ENCODE assay signal across 19 cellular contexts in the genomic region with DNA sequence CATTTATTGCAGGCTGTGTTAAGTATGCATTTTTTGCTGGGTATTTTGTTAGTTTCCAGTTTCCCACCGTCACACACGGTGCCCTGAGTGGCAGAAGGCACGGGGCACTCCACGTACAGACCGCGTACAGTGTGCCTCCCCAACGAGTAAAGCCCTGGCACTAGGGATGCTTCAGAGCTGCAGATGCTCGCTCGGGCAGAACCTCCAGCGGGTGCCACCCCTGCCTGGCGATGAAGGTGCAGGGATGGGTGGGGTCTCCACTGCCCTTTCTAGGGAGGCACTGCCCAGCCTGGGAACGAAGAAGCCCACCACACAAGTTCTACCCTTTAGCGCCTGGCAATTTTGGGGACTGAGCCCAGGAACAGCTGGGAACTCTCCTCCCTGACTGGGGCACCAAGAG.
"Had no signal": no experiment of that assay in that cellular context is flagged by ENCODE, and none has a peak within 500 bp of the region (broad histone marks: within the 10 kb centered on the region; RNA-seq: fewer than 3 reads in every experiment).

No MANE protein-coding gene starts in this region.

- DNase-seq: effector memory CD8-positive, alpha-beta T cell; esophagus squamous epithelium; foreskin fibroblast; glutamatergic neuron; islet precursor cell; mammary epithelial cell; spleen; stimulated activated CD4-positive, alpha-beta T cell treated with anti-CD3 and anti-CD28 coated beads, Interleukin-15, amount 100 ng/mL, for 24 hours; stimulated activated CD4-positive, alpha-beta T cell treated with anti-CD3 and anti-CD28 coated beads, Interleukin-1b, Interleukin-23, amount 100 ng/mL, for 48 hours; stimulated activated CD4-positive, alpha-beta T cell treated with anti-CD3 and anti-CD28 coated beads, Interleukin-4, amount 100 ng/mL, for 24 hours; stimulated activated naive CD8-positive, alpha-beta T cell treated with anti-CD3 and anti-CD28 coated beads, Interleukin-15, amount 100 ng/mL, for 72 hours; transverse colon had no signal

- H3K36me3 ChIP-seq: esophagus squamous epithelium, gastroesophageal sphincter, prostate gland, spleen, thoracic aorta, transverse colon had no signal

- H3K27ac ChIP-seq: esophagus squamous epithelium, gastroesophageal sphincter, parathyroid adenoma, spleen, thoracic aorta, transverse colon had no signal

- ATAC-seq: effector memory CD8-positive, alpha-beta T cell; gastroesophageal sphincter; left lobe of liver; sciatic nerve; stimulated activated memory B cell treated with anti-CD40 and anti-IgM and Interleukin-4, amounts not matched to agents 10 μg/mL and 1 μg/mL and 100 μg/mL, for 72 hours; stimulated activated naive CD8-positive, alpha-beta T cell treated with anti-CD3 and anti-CD28 coated beads, Interleukin-15, amount 100 ng/mL, for 72 hours had no signal

- H3K9ac ChIP-seq: parathyroid adenoma had no signal

- H3K9me3 ChIP-seq: esophagus squamous epithelium, gastroesophageal sphincter, prostate gland, spleen, thoracic aorta, transverse colon had no signal

- H2AFZ ChIP-seq: parathyroid adenoma had no signal

- H3K4me1 ChIP-seq: parathyroid adenoma had no signal

- H3K4me3 ChIP-seq: esophagus squamous epithelium, gastroesophageal sphincter, prostate gland, spleen, thoracic aorta, transverse colon had no signal
